Comparison of ENCODE assay signal across 23 cellular contexts in genomic region chr12:82745807-82746206, GRCh38.
"Had no signal": no experiment of that assay in that cellular context is flagged by ENCODE, and none has a peak within 500 bp of the region (broad histone marks: within the 10 kb centered on the region; RNA-seq: fewer than 3 reads in every experiment).

No MANE protein-coding gene starts in this region.

- DNase-seq: activated CD4-positive, alpha-beta T cell treated with anti-CD3 and anti-CD28 coated beads, Interleukin-2, amount 10 ng/mL, durations not matched to agents 7 days and 5 days; activated CD4-positive, CD25-positive, alpha-beta regulatory T cell treated with anti-CD3 and anti-CD28 coated beads, Interleukin-2, amount 50 U/mL, for 72 hours; activated CD8-positive, alpha-beta T cell treated with anti-CD3 and anti-CD28 coated beads for 36 hours; activated gamma-delta T cell treated with Interleukin-2 at 50 U/mL for 16 hours; activated T-cell treated with anti-CD3 and anti-CD28 coated beads, Interleukin-2, amount 50 U/mL, for 1 hour; body of pancreas; effector CD4-positive, alpha-beta T cell; foreskin keratinocyte; hippocampal formation; kidney glomerular epithelial cell; left ventricle myocardium inferior; naive thymus-derived CD4-positive, alpha-beta T cell; occipital lobe; posterior cingulate gyrus; right lobe of liver; stimulated activated CD4-positive, alpha-beta T cell treated with anti-CD3 and anti-CD28 coated beads, Interleukin-1b, Interleukin-23, amount 100 ng/mL, for 48 hours; stimulated activated naive CD8-positive, alpha-beta T cell treated with anti-CD3 and anti-CD28 coated beads, Interleukin-15, amount 100 ng/mL, for 72 hours; transverse colon; uterus; WERI-Rb-1 had no signal

- H3K27ac ChIP-seq: body of pancreas, cardiac muscle cell, foreskin keratinocyte, right lobe of liver, transverse colon, uterus, WERI-Rb-1 had no signal

- H3K36me3 ChIP-seq: cardiac muscle cell, left ventricle myocardium inferior, right lobe of liver, transverse colon, uterus, WERI-Rb-1 had no signal

- H3K27me3 ChIP-seq: body of pancreas, cardiac muscle cell, foreskin keratinocyte, right lobe of liver, transverse colon, uterus had no signal

- H3K4me1 ChIP-seq: right lobe of liver, uterus had no signal

- H3K4me3 ChIP-seq: body of pancreas, cardiac muscle cell, left ventricle myocardium inferior, right lobe of liver, skin epidermis, transverse colon, uterus had no signal

- ATAC-seq: activated CD8-positive, alpha-beta T cell treated with anti-CD3 and anti-CD28 coated beads for 36 hours; body of pancreas; foreskin keratinocyte; naive thymus-derived CD4-positive, alpha-beta T cell; right lobe of liver; stimulated activated effector memory CD8-positive, alpha-beta T cell treated with anti-CD3 and anti-CD28 coated beads, Interleukin-12 subunit alpha, Interleukin-12 subunit beta, amount 100 ng/mL, for 72 hours; stimulated activated naive CD8-positive, alpha-beta T cell treated with anti-CD3 and anti-CD28 coated beads, Interleukin-15, amount 100 ng/mL, for 72 hours had no signal

- H3K9me3 ChIP-seq: body of pancreas, left ventricle myocardium inferior, right lobe of liver, transverse colon, uterus had no signal
